Comparison of ENCODE assay signal across 9 cellular contexts in the genomic region with DNA sequence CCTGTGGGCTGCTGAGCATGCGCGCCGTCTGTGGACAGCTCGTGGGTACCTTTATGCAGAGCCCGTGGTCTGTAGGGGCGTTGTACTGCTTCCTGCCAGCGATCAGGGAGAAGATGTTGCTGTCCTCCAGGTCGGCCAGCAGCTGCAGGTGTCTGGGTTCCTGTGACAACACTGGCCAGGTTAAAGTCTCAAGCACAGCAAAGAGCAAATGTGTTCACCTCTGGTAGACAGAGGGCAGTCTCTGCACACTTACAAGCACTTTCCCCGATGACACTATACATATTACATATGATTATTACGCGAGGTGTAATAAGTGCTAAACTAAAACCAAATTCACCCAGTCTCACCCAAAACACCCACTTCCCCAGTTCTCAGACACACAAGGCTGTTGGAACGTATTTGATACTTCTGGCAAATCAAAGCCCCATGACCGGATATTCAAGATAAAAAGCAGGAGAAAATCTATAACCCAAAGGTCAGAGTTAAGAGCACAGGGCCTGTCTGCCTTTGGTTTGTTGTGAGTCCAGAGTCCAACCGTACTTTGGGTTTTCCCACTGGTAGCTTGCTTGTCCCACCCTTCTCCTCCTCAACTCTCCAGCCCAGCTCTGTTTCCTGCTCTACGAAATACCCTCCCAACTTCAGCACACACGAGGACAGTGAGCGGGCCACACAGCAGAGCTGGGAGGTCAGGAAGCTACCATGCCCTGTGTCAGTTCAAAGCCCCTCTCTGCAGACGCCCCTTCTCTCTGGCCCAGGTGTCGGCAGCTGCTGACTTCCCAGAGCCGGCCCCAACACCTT. TPM values are rescaled to one million over a fixed set of nuclear protein-coding genes. Genes with fewer than 3 reads are reported as not detected.
DNase-seq lines count a peak whose midpoint lies in the region; ATAC-seq and TF ChIP-seq lines count a peak whose summit lies in the region.
"Had no signal": no experiment of that assay in that cellular context is flagged by ENCODE, and none has a peak within 500 bp of the region (broad histone marks: within the 10 kb centered on the region; RNA-seq: fewer than 3 reads in every experiment).

No MANE protein-coding gene starts in this region.

- H3K4me1 ChIP-seq in heart left ventricle = peaks cover 0 to 15% (median 0%) of the 10 kb centered on the region in 12 donors
- peaks cover 0 to 11% (median 5%) of the 10 kb centered on the region in 4 donors for H3K4me1 ChIP-seq in transverse colon

- peaks cover 2% of the 10 kb centered on the region for H3K36me3 Mint-ChIP-seq in activated naive CD8-positive, alpha-beta T cell treated with anti-CD3 and anti-CD28 coated beads, Interleukin-2, amount 10 ng/mL, durations not matched to agents 7 days and 5 days
- H3K36me3 Mint-ChIP-seq in activated naive CD8-positive, alpha-beta T cell treated with anti-CD3 and anti-CD28 coated beads for 36 hours = no peaks in the 10 kb centered on the region

- H3K4me3 ChIP-seq in heart left ventricle (no peak overlapping the region), transverse colon (no peak overlapping the region)

- no peak overlapping the region for H3K27ac ChIP-seq in heart left ventricle
- peak overlapping the region in 3 of 4 donors; percentile 5 to 28 (median 27) for H3K27ac ChIP-seq in transverse colon

- no peak overlapping the region for H3K4me3 Mint-ChIP-seq in activated naive CD8-positive, alpha-beta T cell treated with anti-CD3 and anti-CD28 coated beads, Interleukin-2, amount 10 ng/mL, durations not matched to agents 7 days and 5 days
- no peak overlapping the region for H3K4me3 Mint-ChIP-seq in activated naive CD8-positive, alpha-beta T cell treated with anti-CD3 and anti-CD28 coated beads for 36 hours

- intact Hi-C loops in heart left ventricle (cut with DNase I) (loop anchor here (2.0 to 10.0 kb wide), 9 partner anchors 60 to 540 kb away; no protein-coding TSS in a partner anchor), transverse colon (cut with DNase I; ENCODE audit: low total_unique reads) (no loop called here)

- H3K27me3 ChIP-seq in heart left ventricle (no peaks in the 10 kb centered on the region), transverse colon (no peaks in the 10 kb centered on the region)

- TF ChIP-seq CTCF in heart left ventricle (IDR thresholded peaks at IDR 0.05) (peak in 11 of 12 donors; percentile 26 to 62 (median 46)), transverse colon (IDR thresholded peaks at IDR 0.05) (peak in 4 of 5 experiments; percentile 32 to 54 (median 40))

- in situ Hi-C loops in transverse colon (cut with MboI; ENCODE audit: low pct_ligation_motif_present in 1 of 4, low pct_unique_long_range_greater_than_20kb in 1 of 4, low sequenced_read_pairs in 3 of 4) = loop anchor here in 1 of 4 donors (25.0 kb wide), 1 partner anchor 153 kb away; a partner anchor contains a TSS

- no peak for TF ChIP-seq POLR2A in heart left ventricle (IDR thresholded peaks at IDR 0.05)
- TF ChIP-seq POLR2A in transverse colon (IDR thresholded peaks at IDR 0.05) = no peak

- H3K9me3 ChIP-seq in heart left ventricle = no peaks in the 10 kb centered on the region
- no peaks in the 10 kb centered on the region for H3K9me3 ChIP-seq in transverse colon

- WGBS in heart left ventricle, 4 donors = 74 to 80% (median 79%) methylated on average over 20 of the region's 20 CpGs
- 48 to 66% methylated on average over 10 to 20 of the region's 20 CpGs for WGBS in transverse colon (ENCODE audit: low coverage in 1 of 2), 2 donors

- H3K36me3 ChIP-seq in heart left ventricle (peaks cover 0 to 94% (median 75%) of the 10 kb centered on the region in 9 donors), transverse colon (no peaks in the 10 kb centered on the region)

- peak; percentile 35 for ATAC-seq in activated naive CD8-positive, alpha-beta T cell treated with anti-CD3 and anti-CD28 coated beads, Interleukin-2, amount 10 ng/mL, durations not matched to agents 7 days and 5 days (ENCODE audit: low read depth)
- peak; percentile 38 to 74 (median 64) for ATAC-seq in heart left ventricle
- no peak for ATAC-seq in HG03139 (IDR thresholded peaks at IDR 0.05; ENCODE audit: unreplicated experiment)
- ATAC-seq in GM19035 (IDR thresholded peaks at IDR 0.05; ENCODE audit: unreplicated experiment) = no peak

- no peak for TF ChIP-seq EP300 in transverse colon (IDR thresholded peaks at IDR 0.05; ENCODE audit: low read depth)

- POLR2A ChIA-PET in activated naive CD8-positive, alpha-beta T cell treated with anti-CD3 and anti-CD28 coated beads, Interleukin-2, amount 10 ng/mL, durations not matched to agents 7 days and 5 days (lab: Charles Lee) = no interaction called here

- H3K4me1 Mint-ChIP-seq in activated naive CD8-positive, alpha-beta T cell treated with anti-CD3 and anti-CD28 coated beads, Interleukin-2, amount 10 ng/mL, durations not matched to agents 7 days and 5 days = peaks cover 27% of the 10 kb centered on the region
- H3K4me1 Mint-ChIP-seq in activated naive CD8-positive, alpha-beta T cell treated with anti-CD3 and anti-CD28 coated beads for 36 hours = peaks cover 12% of the 10 kb centered on the region

- DNase-seq in activated naive CD8-positive, alpha-beta T cell treated with anti-CD3 and anti-CD28 coated beads, Interleukin-2, amount 10 ng/mL, durations not matched to agents 7 days and 5 days = no peak
- DNase-seq in activated naive CD8-positive, alpha-beta T cell treated with anti-CD3 and anti-CD28 coated beads for 36 hours = no peak
- DNase-seq in SW480 (ENCODE audit: low spot score) = peak; percentile 56
- no peak for DNase-seq in heart left ventricle
- peak; percentile 39 for DNase-seq in transverse colon
- DNase-seq in HK-2 (ENCODE audit: unreplicated experiment) = no peak
- DNase-seq: DMS79 had no signal

- H3K9me3 Mint-ChIP-seq in activated naive CD8-positive, alpha-beta T cell treated with anti-CD3 and anti-CD28 coated beads, Interleukin-2, amount 10 ng/mL, durations not matched to agents 7 days and 5 days = no peaks in the 10 kb centered on the region
- no peaks in the 10 kb centered on the region for H3K9me3 Mint-ChIP-seq in activated naive CD8-positive, alpha-beta T cell treated with anti-CD3 and anti-CD28 coated beads for 36 hours

- no peak overlapping the region for H3K27ac Mint-ChIP-seq in activated naive CD8-positive, alpha-beta T cell treated with anti-CD3 and anti-CD28 coated beads, Interleukin-2, amount 10 ng/mL, durations not matched to agents 7 days and 5 days
- H3K27ac Mint-ChIP-seq in activated naive CD8-positive, alpha-beta T cell treated with anti-CD3 and anti-CD28 coated beads for 36 hours = no peak overlapping the region

- H3K27me3 Mint-ChIP-seq in activated naive CD8-positive, alpha-beta T cell treated with anti-CD3 and anti-CD28 coated beads, Interleukin-2, amount 10 ng/mL, durations not matched to agents 7 days and 5 days = peaks cover 8% of the 10 kb centered on the region
- no peaks in the 10 kb centered on the region for H3K27me3 Mint-ChIP-seq in activated naive CD8-positive, alpha-beta T cell treated with anti-CD3 and anti-CD28 coated beads for 36 hours

RNA-seq across cellular contexts. Expression of a gene that starts 49.7 kb away (rescaled TPM):
- not detected for total RNA-seq in activated naive CD8-positive, alpha-beta T cell treated with anti-CD3 and anti-CD28 coated beads, Interleukin-2, amount 10 ng/mL, durations not matched to agents 7 days and 5 days
- total RNA-seq in activated naive CD8-positive, alpha-beta T cell treated with anti-CD3 and anti-CD28 coated beads for 36 hours = 1 to 10 TPM in 1 of 2 experiments, under 1 TPM in 1; 0.64 to 1.1 TPM
- not detected for total RNA-seq in heart left ventricle
- polyA plus RNA-seq in heart left ventricle = under 1 TPM in 1 of 2 donors, not detected in 1; 0.08 TPM
- 10 to 100 TPM; 16.1 to 71.3 (median 42.5) TPM for total RNA-seq in transverse colon

Comparison
In these comparisons a context has a peak if more than half of its experiments do, and no peak if none do; other contexts are left out.
1. ATAC-seq: peak in activated naive CD8-positive, alpha-beta T cell treated with anti-CD3 and anti-CD28 coated beads, Interleukin-2, amount 10 ng/mL, durations not matched to agents 7 days and 5 days (single experiment) and heart left ventricle (4 of 4); none in HG03139 (single experiment) and GM19035 (single experiment).
2. DNase-seq: peak in SW480 (single experiment) and transverse colon (single experiment); none in activated naive CD8-positive, alpha-beta T cell treated with anti-CD3 and anti-CD28 coated beads, Interleukin-2, amount 10 ng/mL, durations not matched to agents 7 days and 5 days (single experiment), activated naive CD8-positive, alpha-beta T cell treated with anti-CD3 and anti-CD28 coated beads for 36 hours (single experiment), heart left ventricle (0 of 5) and HK-2 (single experiment).
3. H3K27ac ChIP-seq: peak in transverse colon (3 of 4); none in heart left ventricle (0 of 12).
4. RNA of a gene that starts 49.7 kb away (total RNA-seq): 16.1 to 71.3 TPM in transverse colon; 0.64 to 1.1 TPM in activated naive CD8-positive, alpha-beta T cell treated with anti-CD3 and anti-CD28 coated beads for 36 hours, not detected in activated naive CD8-positive, alpha-beta T cell treated with anti-CD3 and anti-CD28 coated beads, Interleukin-2, amount 10 ng/mL, durations not matched to agents 7 days and 5 days and not detected in heart left ventricle; every median in the first group is over 4 times any median in the second.